16 cellular contexts compared by ENCODE assay signal in the genomic region with DNA sequence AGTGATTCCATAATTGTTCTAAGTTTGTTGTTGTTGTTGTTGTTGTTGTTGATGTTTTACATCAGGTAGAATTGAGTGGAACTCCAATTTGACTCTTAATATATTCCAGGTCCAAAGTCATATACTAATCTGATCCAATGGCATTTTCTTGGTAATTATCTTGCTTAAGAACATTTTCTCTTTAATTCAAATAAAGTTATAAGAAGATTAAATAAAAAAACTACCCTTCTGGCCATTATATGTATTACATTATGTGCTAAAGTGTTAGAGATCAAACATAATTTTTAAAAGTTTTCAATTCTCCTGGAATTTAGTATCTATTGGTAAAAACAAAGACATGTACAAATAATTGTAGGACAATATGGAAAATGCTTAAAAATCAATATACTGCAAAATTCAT.
A peak's percentile ranks its signal among the peaks of the same experiment; 100 is the strongest.
DNase-seq lines count a peak whose midpoint lies in the region; ATAC-seq and TF ChIP-seq lines count a peak whose summit lies in the region.
"Had no signal": no experiment of that assay in that cellular context is flagged by ENCODE, and none has a peak within 500 bp of the region (broad histone marks: within the 10 kb centered on the region; RNA-seq: fewer than 3 reads in every experiment).

No MANE protein-coding gene starts in this region.

- H3K4me2 ChIP-seq in PC-9 (no peak overlapping the region), osteoblast (ENCODE audit: insufficient read depth, low read length) (no peak overlapping the region)

- H3K27ac ChIP-seq in PC-9 (no peak overlapping the region), osteoblast (ENCODE audit: low read depth, low read length) (no peak overlapping the region), sigmoid colon (no peak overlapping the region)
- H3K27ac ChIP-seq: GM23248 had no signal

- H4K20me1 ChIP-seq in PC-9 (ENCODE audit: insufficient read depth) (no peaks in the 10 kb centered on the region), osteoblast (ENCODE audit: insufficient read depth, low read length) (no peaks in the 10 kb centered on the region)

- POLR2A ChIA-PET in PC-9 (lab: Charles Lee; ENCODE audit: unreplicated experiment), result no interaction called here

- TF ChIP-seq POLR2A in sigmoid colon (IDR thresholded peaks at IDR 0.05), result no peak

- H3K4me1 ChIP-seq in PC-9 (replicated peaks; ENCODE audit: insufficient read depth) (no peaks in the 10 kb centered on the region), osteoblast (ENCODE audit: insufficient read depth, low read length) (no peaks in the 10 kb centered on the region), sigmoid colon (no peaks in the 10 kb centered on the region)

- no TSS peak for BruUV-seq in PC-9 (replicated peaks; lab: Mats Ljungman, UMichigan)

- no peaks in the 10 kb centered on the region for H3F3A ChIP-seq in PC-9 (ENCODE audit: insufficient read depth, low read depth)

- H3K4me3 Mint-ChIP-seq in glutamatergic neuron (ENCODE audit: unreplicated experiment), result no peak overlapping the region
- H3K4me3 Mint-ChIP-seq: CD4-positive, alpha-beta memory T cell had no signal

- DNase-seq in PC-9, result no peak
- DNase-seq in glutamatergic neuron, result no peak
- peak; percentile 5 for DNase-seq in osteoblast (ENCODE audit: insufficient read length, low spot score, missing footprints)
- no peak for DNase-seq in NOMO-1 (lab: John Stamatoyannopoulos, UW; ENCODE audit: unreplicated experiment in 2 of 2)
- no peak for DNase-seq in sigmoid colon
- DNase-seq in G401 (ENCODE audit: low spot score), result no peak
- DNase-seq: C1 segment of cervical spinal cord; Calu3; CD4-positive, alpha-beta memory T cell; COR-L47; DMS53; DMS79 treated with DMSO at 0.1 percent for 48 hours; GM23248; H7; HCEC 1CT had no signal

- no peaks in the 10 kb centered on the region for H3K79me2 ChIP-seq in PC-9 (ENCODE audit: low read depth)
- H3K79me2 ChIP-seq in osteoblast (ENCODE audit: insufficient read depth, low read length), result no peaks in the 10 kb centered on the region

- H3K4me3 ChIP-seq in PC-9 (no peak overlapping the region), osteoblast (ENCODE audit: insufficient read depth, low read length) (no peak overlapping the region), sigmoid colon (no peak overlapping the region)
- H3K4me3 ChIP-seq: GM23248 had no signal

- in situ Hi-C loops in G401 (cut with HindIII; ENCODE audit: low sequenced_read_pairs), result no loop called here

- no peaks in the 10 kb centered on the region for H3K36me3 Mint-ChIP-seq in glutamatergic neuron (ENCODE audit: unreplicated experiment)
- H3K36me3 Mint-ChIP-seq: CD4-positive, alpha-beta memory T cell had no signal

- intact Hi-C loops in PC-9 (cut with micrococcal nuclease; ENCODE audit: unreplicated experiment) (no loop called here), sigmoid colon (cut with DNase I) (no loop called here)

- TF ChIP-seq CTCF in PC-9 (conservative IDR thresholded peaks at IDR 0.05), result peak; percentile 26; the same call in 1 of the 2 replicates
- TF ChIP-seq CTCF in glutamatergic neuron (IDR thresholded peaks at IDR 0.05; ENCODE audit: partially characterized antibody, unreplicated experiment), result peak; percentile 24
- no peak for TF ChIP-seq CTCF in osteoblast (IDR thresholded peaks at IDR 0.05; ENCODE audit: extremely low read depth, low read depth, low read length)
- no peak for TF ChIP-seq CTCF in sigmoid colon (IDR thresholded peaks at IDR 0.05)

- H3K9me3 Mint-ChIP-seq in glutamatergic neuron (ENCODE audit: unreplicated experiment), result peaks cover 2% of the 10 kb centered on the region

- CTCF ChIA-PET in PC-9 (lab: Charles Lee), result no interaction called here

- ATAC-seq in HG03039 (IDR thresholded peaks at IDR 0.05; ENCODE audit: unreplicated experiment), result no peak

- H3K9me2 ChIP-seq in PC-9 (ENCODE audit: insufficient read depth), result no peaks in the 10 kb centered on the region

- no peaks in the 10 kb centered on the region for H3K4me1 Mint-ChIP-seq in glutamatergic neuron (ENCODE audit: low read depth, unreplicated experiment)
- H3K4me1 Mint-ChIP-seq: CD4-positive, alpha-beta memory T cell had no signal

- no peaks in the 10 kb centered on the region for H3K36me3 ChIP-seq in PC-9 (ENCODE audit: low read depth)
- no peaks in the 10 kb centered on the region for H3K36me3 ChIP-seq in osteoblast (ENCODE audit: insufficient read depth, low read length)
- no peaks in the 10 kb centered on the region for H3K36me3 ChIP-seq in sigmoid colon

- H2AFZ ChIP-seq in PC-9 (no peak overlapping the region), osteoblast (ENCODE audit: low read length) (no peak overlapping the region)
- H2AFZ ChIP-seq: GM23248 had no signal

- H3K27me3 Mint-ChIP-seq in glutamatergic neuron (ENCODE audit: unreplicated experiment), result no peaks in the 10 kb centered on the region
- H3K27me3 Mint-ChIP-seq: CD4-positive, alpha-beta memory T cell had no signal

- no peaks in the 10 kb centered on the region for H3K9me3 ChIP-seq in PC-9 (ENCODE audit: insufficient read depth, low read depth)
- H3K9me3 ChIP-seq in osteoblast (ENCODE audit: low read depth, low read length), result no peaks in the 10 kb centered on the region
- no peaks in the 10 kb centered on the region for H3K9me3 ChIP-seq in sigmoid colon

- H3K27ac Mint-ChIP-seq in glutamatergic neuron (ENCODE audit: unreplicated experiment), result no peak overlapping the region
- H3K27ac Mint-ChIP-seq: CD4-positive, alpha-beta memory T cell had no signal

- H3K27me3 ChIP-seq in PC-9 (ENCODE audit: insufficient read depth, low read depth), result no peaks in the 10 kb centered on the region
- no peaks in the 10 kb centered on the region for H3K27me3 ChIP-seq in osteoblast (ENCODE audit: insufficient read depth, low read length)
- no peaks in the 10 kb centered on the region for H3K27me3 ChIP-seq in sigmoid colon

- no peak for TF ChIP-seq EP300 in sigmoid colon (IDR thresholded peaks at IDR 0.05)

Comparison
In these comparisons a context has a peak if more than half of its experiments do, and no peak if none do; other contexts are left out.
1. CTCF ChIP-seq: peak in PC-9 (single experiment) and glutamatergic neuron (single experiment); none in osteoblast (single experiment) and sigmoid colon (0 of 4).